Comparison of ENCODE assay signal across 8 cellular contexts in the genomic region with DNA sequence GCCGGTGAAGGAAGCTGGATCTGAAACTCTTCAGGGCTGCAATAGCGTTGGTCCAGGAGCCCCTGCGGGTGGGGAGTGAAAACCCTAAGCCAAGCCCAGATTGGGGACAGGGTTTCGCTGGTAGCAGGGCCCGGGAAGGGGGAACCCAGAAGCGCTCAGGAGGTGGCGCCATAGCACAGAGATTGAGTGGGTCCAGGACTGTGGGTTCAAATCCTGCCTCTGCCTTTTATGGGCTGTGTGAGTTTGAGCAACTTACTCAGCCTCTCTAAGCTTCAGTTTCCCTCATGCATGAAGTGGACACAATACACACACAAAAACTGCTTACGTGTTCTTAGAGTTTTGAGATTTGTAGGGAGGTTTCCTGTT.
A peak's percentile ranks its signal among the peaks of the same experiment; 100 is the strongest.
DNase-seq lines count a peak whose midpoint lies in the region; ATAC-seq lines count a peak whose summit lies in the region.

No MANE protein-coding gene starts in this region.

- DNase-seq in D341Med (ENCODE audit: low spot score) (peak; percentile 75), MV-4-11 (lab: John Stamatoyannopoulos, UW) (peak; percentile 72), head of caudate nucleus (peak in 23 of 42 donors; percentile 4 to 53 (median 25)), DMS79 (lab: John Stamatoyannopoulos, UW) (no peak), pons (ENCODE audit: low spot score) (no peak)
- DNase-seq in activated CD8-positive, alpha-beta memory T cell treated with anti-CD3 and anti-CD28 coated beads for 48 hours (ENCODE audit: low read depth in 2 of 3, low spot score in 2 of 3), result peak in 2 of 3 experiments; percentile 15 to 32
- peak; percentile 20 for DNase-seq in stimulated activated CD8-positive, alpha-beta memory T cell treated with anti-CD3 and anti-CD28 coated beads, Interleukin-12 subunit alpha, Interleukin-12 subunit beta, amount 100 ng/mL, for 1 hour (ENCODE audit: low read depth)

- intact Hi-C loops in head of caudate nucleus (cut with DNase I), result no loop called here

- no peak for ATAC-seq in HG02571 (IDR thresholded peaks at IDR 0.05; ENCODE audit: unreplicated experiment)

Comparison
In these comparisons a context has a peak if more than half of its experiments do, and no peak if none do; other contexts are left out.
1. DNase-seq: peak in D341Med (single experiment), MV-4-11 (single experiment), activated CD8-positive, alpha-beta memory T cell treated with anti-CD3 and anti-CD28 coated beads for 48 hours (2 of 3), head of caudate nucleus (23 of 42) and stimulated activated CD8-positive, alpha-beta memory T cell treated with anti-CD3 and anti-CD28 coated beads, Interleukin-12 subunit alpha, Interleukin-12 subunit beta, amount 100 ng/mL, for 1 hour (single experiment); none in DMS79 (single experiment) and pons (single experiment).